ENCODE assay signal across 8 cellular contexts in the genomic region with DNA sequence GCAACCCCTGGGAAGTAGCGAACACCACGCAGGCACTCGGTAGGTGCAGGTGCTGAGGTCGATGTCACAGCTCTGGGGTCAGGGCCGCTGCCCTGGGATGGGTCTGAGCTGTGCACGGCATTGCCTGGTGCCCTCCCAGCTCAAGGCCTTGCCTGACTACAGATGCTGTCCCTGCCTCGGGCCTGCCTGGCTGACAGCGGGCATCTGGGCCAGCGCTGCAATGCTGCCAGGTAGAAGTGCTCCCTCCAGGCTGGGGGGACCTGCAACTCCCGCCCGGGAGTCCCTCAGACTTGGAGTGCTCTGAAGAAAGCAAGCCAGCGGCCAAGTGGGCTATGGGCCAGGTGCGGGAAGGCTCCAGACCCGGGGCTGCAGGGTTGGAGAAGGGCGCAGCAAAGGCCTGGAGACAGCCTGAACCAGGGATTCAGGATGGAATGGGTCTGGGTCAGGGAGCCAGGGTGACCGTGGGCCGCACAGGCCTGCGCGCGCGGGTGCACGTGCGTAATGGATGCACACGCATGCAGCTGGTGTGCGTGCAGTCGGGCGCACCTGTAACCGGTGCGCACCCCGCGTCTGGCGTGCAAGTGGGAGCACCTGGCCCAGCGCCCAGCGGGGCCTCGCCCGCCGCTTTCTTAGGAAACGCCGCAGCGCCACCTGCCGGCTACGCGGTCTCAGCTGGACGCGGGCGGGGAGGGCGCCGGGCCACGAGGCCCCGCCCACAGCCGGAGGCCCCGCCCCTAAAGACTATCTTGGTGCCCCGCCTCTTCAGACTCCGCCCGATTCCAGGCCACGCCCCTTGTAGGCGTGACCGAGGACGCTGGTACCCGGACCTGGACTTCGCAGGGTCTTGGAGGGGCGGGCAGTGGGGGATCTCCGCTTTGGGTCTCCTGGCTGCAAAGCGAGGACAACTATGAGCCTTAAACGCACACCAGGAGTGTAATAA. TPM values are rescaled to one million over a fixed set of nuclear protein-coding genes. Genes with fewer than 3 reads are reported as not detected.
DNase-seq lines count a peak whose midpoint lies in the region; ATAC-seq and TF ChIP-seq lines count a peak whose summit lies in the region.

No MANE protein-coding gene starts in this region.

- peaks cover 19% of the 10 kb centered on the region for H3K27me3 ChIP-seq in RWPE2 (ENCODE audit: insufficient read depth, poor library complexity, severe bottlenecking)

- peaks cover 59% of the 10 kb centered on the region for H3K27me3 Mint-ChIP-seq in neural crest cell (ENCODE audit: low read depth)

- H3K36me3 Mint-ChIP-seq in neural crest cell (ENCODE audit: low read depth) = no peaks in the 10 kb centered on the region

- H3K4me3 ChIP-seq in AG10803 (ENCODE audit: low read length) = no peak overlapping the region
- no peak overlapping the region for H3K4me3 ChIP-seq in RWPE2 (ENCODE audit: severe bottlenecking)
- no peak overlapping the region for H3K4me3 ChIP-seq in fibroblast of mammary gland (ENCODE audit: control insufficient read depth, low read depth, low read length)

- H3K4me1 Mint-ChIP-seq in neural crest cell = no peaks in the 10 kb centered on the region

- no peaks in the 10 kb centered on the region for H3K36me3 ChIP-seq in RWPE2 (ENCODE audit: low read depth)

- H3K4me3 Mint-ChIP-seq in neural crest cell = no peak overlapping the region

- H3K9me3 Mint-ChIP-seq in neural crest cell = no peaks in the 10 kb centered on the region

- H3K27ac Mint-ChIP-seq in neural crest cell (ENCODE audit: unreplicated experiment) = no peak overlapping the region

- no peaks in the 10 kb centered on the region for H3K9me3 ChIP-seq in RWPE2 (ENCODE audit: severe bottlenecking)

- DNase-seq in AG10803 (ENCODE audit: low read depth) (peak; percentile 66), M059J (ENCODE audit: low read depth) (peak; percentile 66), RWPE2 (ENCODE audit: low spot score) (no peak), fibroblast of mammary gland (ENCODE audit: low read depth) (peak; percentile 79), neural crest cell (ENCODE audit: low read depth, low spot score) (peak; percentile 95)
- DNase-seq in activated T-helper 1 cell treated with anti-CD3 and anti-CD28 coated beads, Interleukin-2, amount 50 U/mL, for 16 hours (ENCODE audit: low read depth in 1 of 2, low spot score in 1 of 2) = peak; percentile 81 to 83
- DNase-seq in stimulated activated naive CD8-positive, alpha-beta T cell treated with anti-CD3 and anti-CD28 coated beads, Interleukin-15, Interleukin-2, amounts not matched to agents 100 U/mL and 50 U/mL, for 24 hours = peak; percentile 96

- H3K27ac ChIP-seq in RWPE2 (ENCODE audit: poor library complexity, severe bottlenecking) = no peak overlapping the region

- ATAC-seq in GM19395 (IDR thresholded peaks at IDR 0.05; ENCODE audit: unreplicated experiment) = peak; percentile 54
- peak; percentile 80 for ATAC-seq in RWPE2 (ENCODE audit: low read depth)
- ATAC-seq in stimulated activated naive CD8-positive, alpha-beta T cell treated with anti-CD3 and anti-CD28 coated beads, Interleukin-15, Interleukin-2, amounts not matched to agents 100 U/mL and 50 U/mL, for 24 hours = peak; percentile 71

- TF ChIP-seq CTCF in AG10803 (conservative IDR thresholded peaks at IDR 0.05; ENCODE audit: low read length) = peak; percentile 52
- peak; percentile 93 for TF ChIP-seq CTCF in RWPE2 (IDR thresholded peaks at IDR 0.05; ENCODE audit: poor library complexity, severe bottlenecking)
- no peak for TF ChIP-seq CTCF in fibroblast of mammary gland (conservative IDR thresholded peaks at IDR 0.05; ENCODE audit: control insufficient read depth, insufficient read depth, low read depth, low read length)
- TF ChIP-seq CTCF in neural crest cell (conservative IDR thresholded peaks at IDR 0.05) = peak; percentile 95

- H3K4me1 ChIP-seq in RWPE2 (ENCODE audit: insufficient read depth, poor library complexity, severe bottlenecking) = no peaks in the 10 kb centered on the region

RNA-seq across cellular contexts. Expression of gene MICALL2, which starts 46.7 kb away (rescaled TPM):
- total RNA-seq in M059J (2014; rRNA removed; shearing (Covaris generic)) = 5.5 and 11.1 TPM in 2 replicates
- total RNA-seq in neural crest cell = 17.7 and 18.7 TPM in 2 replicates
